Comparison of ENCODE assay signal across 29 cellular contexts in the genomic region with DNA sequence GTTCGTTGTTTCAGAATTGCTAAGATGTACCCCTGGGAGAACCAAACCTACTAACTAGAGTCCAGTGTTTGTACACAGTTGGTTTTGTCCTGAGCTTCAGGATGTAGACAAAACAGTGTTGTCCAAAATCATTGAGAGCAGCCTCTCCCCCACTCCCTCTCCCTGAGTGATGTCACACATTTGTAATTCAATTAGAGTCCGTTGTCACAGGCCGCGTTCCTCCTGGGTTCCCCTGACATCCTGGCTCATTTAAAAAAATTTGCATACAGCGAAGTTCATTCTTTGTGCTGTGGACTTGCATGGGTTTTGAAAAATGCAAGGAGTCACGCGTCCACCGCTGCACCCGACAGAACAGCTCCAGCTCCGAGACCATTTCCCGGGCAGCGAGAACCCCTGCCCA. TPM values are rescaled to one million over a fixed set of nuclear protein-coding genes. Genes with fewer than 3 reads are reported as not detected.
A peak's percentile ranks its signal among the peaks of the same experiment; 100 is the strongest.
DNase-seq lines count a peak whose midpoint lies in the region; ATAC-seq and TF ChIP-seq lines count a peak whose summit lies in the region.
"Had no signal": no experiment of that assay in that cellular context is flagged by ENCODE, and none has a peak within 500 bp of the region (broad histone marks: within the 10 kb centered on the region; RNA-seq: fewer than 3 reads in every experiment).

No MANE protein-coding gene starts in this region.

- CTCF ChIA-PET in Calu3 (lab: Charles Lee) = no interaction called here

- no peak for TF ChIP-seq CTCF in brain (conservative IDR thresholded peaks at IDR 0.05)
- TF ChIP-seq CTCF in WERI-Rb-1 (IDR thresholded peaks at IDR 0.05; ENCODE audit: low read depth, low read length) = no peak
- TF ChIP-seq CTCF in Calu3 (IDR thresholded peaks at IDR 0.05; ENCODE audit: unreplicated experiment) = no peak

- intact Hi-C loops in Calu3 (cut with micrococcal nuclease; ENCODE audit: unreplicated experiment) = no loop called here

- no peaks in the 10 kb centered on the region for H3K27me3 Mint-ChIP-seq in brain
- peaks cover 30% of the 10 kb centered on the region for H3K27me3 Mint-ChIP-seq in Calu3 (ENCODE audit: unreplicated experiment)

- peak overlapping the region; percentile 87 to 94 (median 92) for H3K27ac Mint-ChIP-seq in brain
- H3K27ac Mint-ChIP-seq in Calu3 (ENCODE audit: unreplicated experiment) = no peak overlapping the region
- H3K27ac Mint-ChIP-seq: activated CD4-positive, alpha-beta memory T cell treated with anti-CD3 and anti-CD28 coated beads, Interleukin-2, amount 10 ng/mL, durations not matched to agents 7 days and 5 days; T-helper 17 cell had no signal

- no peak overlapping the region for H3K4me3 ChIP-seq in WERI-Rb-1 (ENCODE audit: low read depth, low read length)
- H3K4me3 ChIP-seq: PC-9, SJCRH30, smooth muscle cell, stomach, upper lobe of right lung had no signal

- H3K27me3 ChIP-seq in layer of hippocampus (ENCODE audit: control insufficient read depth, insufficient read depth, low read length) (no peaks in the 10 kb centered on the region), WERI-Rb-1 (ENCODE audit: insufficient read depth, low read depth, severe bottlenecking) (no peaks in the 10 kb centered on the region)
- H3K27me3 ChIP-seq: BE2C, SJCRH30, upper lobe of right lung had no signal

- no peaks in the 10 kb centered on the region for H3K36me3 ChIP-seq in WERI-Rb-1
- H3K36me3 ChIP-seq: BE2C, SJCRH30, stomach, upper lobe of right lung had no signal

- H3K4me3 Mint-ChIP-seq in brain (peak overlapping the region; percentile 25 to 79 (median 60)), Calu3 (ENCODE audit: low read depth, unreplicated experiment) (no peak overlapping the region)
- H3K4me3 Mint-ChIP-seq: activated CD4-positive, alpha-beta memory T cell treated with anti-CD3 and anti-CD28 coated beads, Interleukin-2, amount 10 ng/mL, durations not matched to agents 7 days and 5 days; T-helper 17 cell had no signal

- ATAC-seq in HG02970 (IDR thresholded peaks at IDR 0.05; ENCODE audit: low FRiP score, unreplicated experiment) = no peak
- ATAC-seq: HCT116, T-helper 17 cell, upper lobe of right lung had no signal

- DNase-seq in NCI-H748 (lab: John Stamatoyannopoulos, UW; ENCODE audit: unreplicated experiment) (peak; percentile 11), NCI-H748 treated with DMSO at 0.1 percent for 48 hours (lab: John Stamatoyannopoulos, UW) (no peak), superior temporal gyrus (ENCODE audit: extremely low spot score) (peak; percentile 56), WERI-Rb-1 (no peak), Calu3 (no peak)
- DNase-seq: activated CD4-positive, alpha-beta memory T cell treated with anti-CD3 and anti-CD28 coated beads, Interleukin-2, amount 10 ng/mL, durations not matched to agents 7 days and 5 days; activated naive CD4-positive, alpha-beta T cell; activated T-cell treated with anti-CD3 and anti-CD28 coated beads, Interleukin-2, amount 50 U/mL, for 1 hour; BE2C; central memory CD4-positive, alpha-beta T cell; erythroblast; foreskin melanocyte; Kasumi-1; NCI-H1105; PC-9; SJCRH30; stimulated activated CD4-positive, alpha-beta T cell treated with anti-CD3 and anti-CD28 coated beads, Interleukin-4, amount 100 ng/mL, for 24 hours; stomach; T-helper 17 cell; upper lobe of right lung had no signal

- no TSS peak for BruUV-seq in Calu3 (replicated peaks; lab: Mats Ljungman, UMichigan)

- peaks cover 2% of the 10 kb centered on the region for H3K9me3 ChIP-seq in WERI-Rb-1 (ENCODE audit: severe bottlenecking)
- H3K9me3 ChIP-seq: BE2C, SJCRH30, stomach, upper lobe of right lung had no signal

- peaks cover 22% of the 10 kb centered on the region for H3K4me1 Mint-ChIP-seq in brain
- H3K4me1 Mint-ChIP-seq in Calu3 (ENCODE audit: low read depth, unreplicated experiment) = peaks cover 18% of the 10 kb centered on the region

- H3K36me3 Mint-ChIP-seq in brain (no peaks in the 10 kb centered on the region), Calu3 (ENCODE audit: insufficient read depth, unreplicated experiment) (peaks cover 4% of the 10 kb centered on the region)

- H3K27ac ChIP-seq in layer of hippocampus (ENCODE audit: low read depth, low read length) (peak overlapping the region; percentile 42), WERI-Rb-1 (no peak overlapping the region)
- H3K27ac ChIP-seq: PC-9, SJCRH30, stomach, upper lobe of right lung had no signal

- H3K9me3 Mint-ChIP-seq in brain (peaks cover 0 to 14% (median 11%) of the 10 kb centered on the region in 5 experiments), Calu3 (ENCODE audit: low read depth, unreplicated experiment) (no peaks in the 10 kb centered on the region)
- H3K9me3 Mint-ChIP-seq: activated CD4-positive, alpha-beta memory T cell treated with anti-CD3 and anti-CD28 coated beads, Interleukin-2, amount 10 ng/mL, durations not matched to agents 7 days and 5 days had no signal

RNA-seq across cellular contexts. Expression of gene GRIFIN, which starts 10.3 kb away (rescaled TPM):
- not detected for polyA plus RNA-seq in brain (ENCODE audit: insufficient read depth, low read depth, low replicate concordance)
- not detected in 2 replicates for total RNA-seq in Calu3 (2022)
- total RNA-seq: A172; activated CD4-positive, alpha-beta memory T cell treated with anti-CD3 and anti-CD28 coated beads, Interleukin-2, amount 10 ng/mL, durations not matched to agents 7 days and 5 days; HT1080; mononuclear cell; PC-9; SJCRH30; smooth muscle cell; stomach; T-helper 17 cell; upper lobe of right lung had no signal
- polyA plus RNA-seq: neural cell, smooth muscle cell, stomach had no signal

RNA-seq across cellular contexts. Expression of gene LFNG, which starts 53.6 kb away (rescaled TPM):
- polyA plus RNA-seq in brain (ENCODE audit: insufficient read depth, low read depth, low replicate concordance) = 86.6 TPM
- 46.8 and 59.1 TPM in 2 replicates for total RNA-seq in Calu3 (2022)

Comparison
In these comparisons a context has a peak if more than half of its experiments do, and no peak if none do; other contexts are left out.
1. DNase-seq: peak in NCI-H748 (single experiment) and superior temporal gyrus (single experiment); none in NCI-H748 treated with DMSO at 0.1 percent for 48 hours (single experiment), WERI-Rb-1 (single experiment) and Calu3 (single experiment).